ENCODE assay signal across 18 cellular contexts in the genomic region with DNA sequence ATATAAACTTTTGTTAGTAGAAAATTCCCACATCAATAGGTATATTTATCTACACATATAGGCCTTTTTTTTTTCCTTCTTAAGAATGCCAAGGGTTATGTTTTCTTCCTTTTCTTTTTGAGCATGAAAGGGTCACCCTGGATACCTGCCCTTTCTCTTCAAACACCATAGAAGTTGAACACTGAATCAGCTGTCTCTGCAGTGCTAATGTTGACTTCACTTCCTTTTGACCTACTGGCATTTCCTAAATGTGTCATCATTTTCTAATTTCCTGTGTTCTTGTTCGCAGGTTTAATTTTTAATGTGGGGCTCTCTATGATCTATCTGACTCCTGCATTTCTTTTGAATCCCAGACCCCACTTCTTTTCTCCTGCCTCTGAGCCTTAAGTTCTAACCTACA.
DNase-seq lines count a peak whose midpoint lies in the region; ATAC-seq, FAIRE-seq and TF ChIP-seq lines count a peak whose summit lies in the region.
"Had no signal": no experiment of that assay in that cellular context is flagged by ENCODE, and none has a peak within 500 bp of the region (broad histone marks: within the 10 kb centered on the region; RNA-seq: fewer than 3 reads in every experiment).

No MANE protein-coding gene starts in this region.

- H3K9ac ChIP-seq in endothelial cell of umbilical vein (replicated peaks; ENCODE audit: extremely low read depth, insufficient read depth, low read length), result no peak overlapping the region

- H3K9me1 ChIP-seq in endothelial cell of umbilical vein (replicated peaks; ENCODE audit: control insufficient read depth, extremely low read depth, insufficient read depth, low read length), result no peaks in the 10 kb centered on the region

- no peaks in the 10 kb centered on the region for H3K79me2 ChIP-seq in endothelial cell of umbilical vein (ENCODE audit: control insufficient read depth, insufficient read depth, low read length)
- no peaks in the 10 kb centered on the region for H3K79me2 ChIP-seq in osteoblast (ENCODE audit: insufficient read depth, low read length)

- intact Hi-C loops in endothelial cell of umbilical vein (cut with micrococcal nuclease), result no loop called here
- intact Hi-C loops in lower lobe of right lung (cut with DNase I), result no loop called here

- POLR2A ChIA-PET in endothelial cell of umbilical vein (lab: Charles Lee), result no interaction called here

- no TSS peak for BruUV-seq in endothelial cell of umbilical vein (replicated peaks; lab: Mats Ljungman, UMichigan)

- H4K20me1 ChIP-seq in endothelial cell of umbilical vein (replicated peaks; ENCODE audit: control insufficient read depth, extremely low read depth, insufficient read depth, low read length), result no peaks in the 10 kb centered on the region
- no peaks in the 10 kb centered on the region for H4K20me1 ChIP-seq in osteoblast (ENCODE audit: insufficient read depth, low read length)

- FAIRE-seq in H54 (lab: Jason Lieb, UNC) (peak; percentile 94), endothelial cell of umbilical vein (lab: Jason Lieb, UNC) (no peak)

- H3K4me3 ChIP-seq in RWPE2 (ENCODE audit: severe bottlenecking) (no peak overlapping the region), endothelial cell of umbilical vein (replicated peaks in 1 of 3; ENCODE audit: insufficient read depth in 1 of 3, low read depth in 1 of 3, low read length in 3 of 3) (no peak overlapping the region), osteoblast (ENCODE audit: insufficient read depth, low read length) (no peak overlapping the region), lower lobe of right lung (no peak overlapping the region)
- H3K4me3 ChIP-seq: esophagus squamous epithelium, ovary, thyroid gland had no signal

- TF ChIP-seq CTCF in RWPE2 (IDR thresholded peaks at IDR 0.05; ENCODE audit: poor library complexity, severe bottlenecking), result no peak
- no peak for TF ChIP-seq CTCF in endothelial cell of umbilical vein (IDR thresholded peaks at IDR 0.05; ENCODE audit: extremely low read depth in 1 of 2, insufficient read depth in 1 of 2, low read depth in 1 of 2, low read length in 2 of 2)
- TF ChIP-seq CTCF in osteoblast (IDR thresholded peaks at IDR 0.05; ENCODE audit: extremely low read depth, low read depth, low read length), result no peak
- no peak for TF ChIP-seq CTCF in lower lobe of right lung (IDR thresholded peaks at IDR 0.05)

- H3K9me3 ChIP-seq in RWPE2 (ENCODE audit: severe bottlenecking) (no peaks in the 10 kb centered on the region), endothelial cell of umbilical vein (replicated peaks; ENCODE audit: control insufficient read depth, insufficient read depth, low read length) (no peaks in the 10 kb centered on the region), osteoblast (ENCODE audit: low read depth, low read length) (no peaks in the 10 kb centered on the region), lower lobe of right lung (no peaks in the 10 kb centered on the region)
- H3K9me3 ChIP-seq: esophagus squamous epithelium, ovary, thyroid gland had no signal

- H3K36me3 ChIP-seq in RWPE2 (ENCODE audit: low read depth) (no peaks in the 10 kb centered on the region), endothelial cell of umbilical vein (ENCODE audit: control insufficient read depth in 2 of 2, extremely low read depth in 1 of 2, insufficient read depth in 2 of 2, low read length in 2 of 2) (no peaks in the 10 kb centered on the region), osteoblast (ENCODE audit: insufficient read depth, low read length) (no peaks in the 10 kb centered on the region), lower lobe of right lung (no peaks in the 10 kb centered on the region)
- H3K36me3 ChIP-seq: esophagus squamous epithelium, ovary, thyroid gland had no signal

- CTCF ChIA-PET in endothelial cell of umbilical vein (lab: Charles Lee), result no interaction called here

- peak; percentile 60; the same call in 1 of the 3 replicates for ATAC-seq in RWPE2 (ENCODE audit: low read depth)
- no peak for ATAC-seq in lower lobe of right lung
- no peak for ATAC-seq in activated CD4-positive, CD25-positive, alpha-beta regulatory T cell treated with anti-CD3 and anti-CD28 coated beads, Interleukin-2, amount 50 U/mL, for 24 hours
- ATAC-seq: HCT116 had no signal

- no peak for TF ChIP-seq POLR2A in H54 (IDR thresholded peaks at IDR 0.05; ENCODE audit: low read depth, low read length)
- no peak for TF ChIP-seq POLR2A in endothelial cell of umbilical vein (IDR thresholded peaks at IDR 0.05; ENCODE audit: low read depth, low read length)

- H3K27me3 ChIP-seq in RWPE2 (ENCODE audit: insufficient read depth, poor library complexity, severe bottlenecking) (no peaks in the 10 kb centered on the region), endothelial cell of umbilical vein (ENCODE audit: control insufficient read depth in 2 of 2, insufficient read depth in 2 of 2, low read length in 2 of 2) (no peaks in the 10 kb centered on the region), osteoblast (ENCODE audit: insufficient read depth, low read length) (no peaks in the 10 kb centered on the region), lower lobe of right lung (ENCODE audit: low read depth) (no peaks in the 10 kb centered on the region)
- H3K27me3 ChIP-seq: esophagus squamous epithelium, ovary, thyroid gland had no signal

- peaks cover 7% of the 10 kb centered on the region for H3K4me1 ChIP-seq in RWPE2 (ENCODE audit: insufficient read depth, poor library complexity, severe bottlenecking)
- H3K4me1 ChIP-seq in endothelial cell of umbilical vein (ENCODE audit: control insufficient read depth, extremely low read depth, insufficient read depth, low read length), result peaks cover 9% of the 10 kb centered on the region
- H3K4me1 ChIP-seq in osteoblast (ENCODE audit: insufficient read depth, low read length), result no peaks in the 10 kb centered on the region
- H3K4me1 ChIP-seq in lower lobe of right lung, result no peaks in the 10 kb centered on the region
- H3K4me1 ChIP-seq: esophagus squamous epithelium, thyroid gland had no signal

- H2AFZ ChIP-seq in endothelial cell of umbilical vein (ENCODE audit: low read depth, low read length) (no peak overlapping the region), osteoblast (ENCODE audit: low read length) (peak overlapping the region; percentile 38)

- dilution Hi-C loops in endothelial cell of umbilical vein (cut with MboI; ENCODE audit: extremely low pct_ligation_motif_present, low sequenced_read_pairs), result no loop called here

- H3K27ac ChIP-seq in RWPE2 (ENCODE audit: poor library complexity, severe bottlenecking), result peak overlapping the region; percentile 33
- H3K27ac ChIP-seq in endothelial cell of umbilical vein (ENCODE audit: insufficient read depth, low read depth, low read length), result peak overlapping the region; percentile 11
- H3K27ac ChIP-seq in osteoblast (ENCODE audit: low read depth, low read length), result no peak overlapping the region
- no peak overlapping the region for H3K27ac ChIP-seq in lower lobe of right lung
- H3K27ac ChIP-seq: C4-2B, esophagus squamous epithelium, ovary, thyroid gland had no signal

- DNase-seq in H54 (ENCODE audit: insufficient read length, low spot score) (no peak), RWPE2 (ENCODE audit: low spot score) (no peak), endothelial cell of umbilical vein (ENCODE audit: low read depth, low spot score) (peak; percentile 3), osteoblast (ENCODE audit: insufficient read length, low spot score, missing footprints) (no peak), lower lobe of right lung (no peak), NCI-H446 (lab: John Stamatoyannopoulos, UW) (no peak)
- DNase-seq in stimulated activated CD4-positive, alpha-beta T cell treated with anti-CD3 and anti-CD28 coated beads, Interleukin-4, amount 100 ng/mL, for 1 hour, result no peak
- DNase-seq: activated gamma-delta T cell, amygdala, esophagus squamous epithelium, hippocampal formation, NCI-H2107, NCI-H69, ovary, thyroid gland had no signal

- no peak overlapping the region for H3K4me2 ChIP-seq in endothelial cell of umbilical vein (ENCODE audit: insufficient read depth, low read length)
- H3K4me2 ChIP-seq in osteoblast (ENCODE audit: insufficient read depth, low read length), result no peak overlapping the region

TF ChIP-seq in endothelial cell of umbilical vein, 7 proteins besides CTCF, POLR2A, EP300 and RAD21:
- TF ChIP-seq, protein P1, sequence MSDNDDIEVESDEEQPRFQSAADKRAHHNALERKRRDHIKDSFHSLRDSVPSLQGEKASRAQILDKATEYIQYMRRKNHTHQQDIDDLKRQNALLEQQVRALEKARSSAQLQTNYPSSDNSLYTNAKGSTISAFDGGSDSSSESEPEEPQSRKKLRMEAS (IDR thresholded peaks at IDR 0.05; ENCODE audit: insufficient read depth, insufficient read length), result no peak
- TF ChIP-seq MYC (IDR thresholded peaks at IDR 0.05; ENCODE audit: low read depth, low read length) (no peak), JUN (IDR thresholded peaks at IDR 0.05; ENCODE audit: borderline replicate concordance, insufficient read depth, insufficient read length, low read depth) (peak; percentile 60)

Comparison
In these comparisons a context has a peak if more than half of its experiments do, and no peak if none do; other contexts are left out.
1. H3K27ac ChIP-seq: peak in RWPE2 (single experiment) and endothelial cell of umbilical vein (single experiment); none in osteoblast (single experiment) and lower lobe of right lung (single experiment).